Comparison of ENCODE assay signal across 15 cellular contexts in genomic region chr16:49596699-49597291, GRCh38.
DNase-seq lines count a peak whose midpoint lies in the region; ATAC-seq and TF ChIP-seq lines count a peak whose summit lies in the region.
"Had no signal": no experiment of that assay in that cellular context is flagged by ENCODE, and none has a peak within 500 bp of the region (broad histone marks: within the 10 kb centered on the region; RNA-seq: fewer than 3 reads in every experiment).

No MANE protein-coding gene starts in this region.

- TF ChIP-seq EP300 in neural cell (conservative IDR thresholded peaks at IDR 0.05; ENCODE audit: poor library complexity, severe bottlenecking): no peak

- intact Hi-C loops in Right ventricle myocardium superior (cut with DNase I) (loop anchor here (10.0 kb wide), 1 partner anchor 192 kb away; no protein-coding TSS in a partner anchor), Right ventricle myocardium inferior (cut with DNase I) (loop anchor here (5.0 kb wide), 1 partner anchor 261 kb away; the partner anchor contains the start of gene ZNF423)

- H4K20me1 ChIP-seq in neural cell (ENCODE audit: insufficient read depth): no peaks in the 10 kb centered on the region

- no peaks in the 10 kb centered on the region for H3K36me3 ChIP-seq in neural cell (ENCODE audit: insufficient read depth, low read length)
- H3K36me3 ChIP-seq: upper lobe of left lung had no signal

- peak overlapping the region; percentile 32 for H3K27ac ChIP-seq in neural cell (ENCODE audit: low read length)
- H3K27ac ChIP-seq: upper lobe of left lung had no signal

- no peak for TF ChIP-seq RAD21 in neural cell (conservative IDR thresholded peaks at IDR 0.05)

- peaks cover 7% of the 10 kb centered on the region for H3K79me2 ChIP-seq in neural cell (replicated peaks; ENCODE audit: insufficient read depth, low read length)

- H3K4me3 ChIP-seq in fibroblast of the aortic adventitia (ENCODE audit: low read depth, low read length) (no peak overlapping the region), neural cell (ENCODE audit: low read length) (peak overlapping the region; percentile 25)

- DNase-seq in Right ventricle myocardium superior (no peak), Right ventricle myocardium inferior (ENCODE audit: missing footprints) (no peak), fibroblast of the aortic adventitia (ENCODE audit: low read depth) (peak; percentile 35), T-helper 1 cell (no peak), NCI-H524 (lab: John Stamatoyannopoulos, UW) (no peak)
- DNase-seq: activated T-cell treated with anti-CD3 and anti-CD28 coated beads, Interleukin-2, amount 50 U/mL, for 72 hours; effector CD4-positive, alpha-beta T cell; Kasumi-1; left cardiac atrium; NCI-H2029; SW 1271; upper lobe of left lung had no signal

- H2AFZ ChIP-seq in neural cell (ENCODE audit: low read depth, low read length): no peak overlapping the region

- peak overlapping the region; percentile 18 for H3K9ac ChIP-seq in neural cell (ENCODE audit: low read length)

- H3K27me3 ChIP-seq in neural cell (ENCODE audit: insufficient read depth, low read depth, low read length): no peaks in the 10 kb centered on the region
- H3K27me3 ChIP-seq: upper lobe of left lung had no signal

- TF ChIP-seq CTCF in fibroblast of the aortic adventitia (IDR thresholded peaks at IDR 0.05; ENCODE audit: insufficient read depth, low read length) (no peak), neural cell (IDR thresholded peaks at IDR 0.05; ENCODE audit: poor library complexity, severe bottlenecking) (no peak)

- no peaks in the 10 kb centered on the region for H3K9me3 ChIP-seq in neural cell (ENCODE audit: low read length)
- H3K9me3 ChIP-seq: upper lobe of left lung had no signal

- no peaks in the 10 kb centered on the region for H3F3A ChIP-seq in neural cell (ENCODE audit: insufficient read depth, low read length, poor library complexity, severe bottlenecking)

- ATAC-seq in Right ventricle myocardium superior (ENCODE audit: poor library complexity): peak; percentile 10
- no peak for ATAC-seq in Right ventricle myocardium inferior
- ATAC-seq in esophagus mucosa: no peak
- ATAC-seq in GM21786 (IDR thresholded peaks at IDR 0.05; ENCODE audit: unreplicated experiment): no peak
- ATAC-seq: activated T-cell treated with anti-CD3 and anti-CD28 coated beads, Interleukin-2, amount 50 U/mL, for 72 hours had no signal

- H3K4me2 ChIP-seq in neural cell (ENCODE audit: low read length): peak overlapping the region; percentile 5

- H3K9me2 ChIP-seq in neural cell (ENCODE audit: insufficient read depth, low read length): no peaks in the 10 kb centered on the region

TF ChIP-seq in neural cell, 6 proteins besides CTCF, POLR2A, EP300 and RAD21:
- no peak for TF ChIP-seq SMC3 (conservative IDR thresholded peaks at IDR 0.05; ENCODE audit: poor library complexity)
- no peak for TF ChIP-seq EZH2 (IDR thresholded peaks at IDR 0.05; ENCODE audit: borderline replicate concordance, insufficient read depth, low read length, poor library complexity, severe bottlenecking)
- TF ChIP-seq POLR2AphosphoS5 (IDR thresholded peaks at IDR 0.05): no peak
- no peak for TF ChIP-seq TAF1 (IDR thresholded peaks at IDR 0.05; ENCODE audit: low read depth)
- TF ChIP-seq REST (IDR thresholded peaks at IDR 0.05; ENCODE audit: borderline replicate concordance): no peak
- TF ChIP-seq MXI1 (conservative IDR thresholded peaks at IDR 0.05; ENCODE audit: poor library complexity, severe bottlenecking): no peak
